9 cellular contexts compared by ENCODE assay signal in genomic region chr10:62779487-62780248, GRCh38. TPM values are rescaled to one million over a fixed set of nuclear protein-coding genes. Genes with fewer than 3 reads are reported as not detected.
DNase-seq lines count a peak whose midpoint lies in the region; TF ChIP-seq lines count a peak whose summit lies in the region.
"Had no signal": no experiment of that assay in that cellular context is flagged by ENCODE, and none has a peak within 500 bp of the region (broad histone marks: within the 10 kb centered on the region; RNA-seq: fewer than 3 reads in every experiment).

No MANE protein-coding gene starts in this region.

- H3K4me1 ChIP-seq in GM23248 (ENCODE audit: insufficient read depth): peaks cover 7% of the 10 kb centered on the region
- H3K4me1 ChIP-seq in OCI-LY3 (ENCODE audit: low read length): peaks cover 22% of the 10 kb centered on the region
- no peaks in the 10 kb centered on the region for H3K4me1 ChIP-seq in right atrium auricular region

- 79 to 84% methylated on average over 5 of the region's 5 CpGs for WGBS in GM23248 (ENCODE audit: low coverage in 1 of 2, low lambda C conversion rate in 2 of 2, missing lambda C conversion rate in 2 of 2), 2 experiments

- no peaks in the 10 kb centered on the region for H3K9me2 ChIP-seq in GM23248 (ENCODE audit: insufficient read depth)

- H3K4me3 ChIP-seq in GM06990 (replicated peaks; ENCODE audit: low read depth, low read length) (no peak overlapping the region), GM23248 (no peak overlapping the region), OCI-LY3 (ENCODE audit: low read length) (peak overlapping the region; percentile 12; the same call in 1 of the 2 replicates), right atrium auricular region (no peak overlapping the region)

- no peak for TF ChIP-seq CTCF in GM06990 (IDR thresholded peaks at IDR 0.05; ENCODE audit: insufficient read depth, low read length, poor library complexity, severe bottlenecking)
- no peak for TF ChIP-seq CTCF in OCI-LY3 (IDR thresholded peaks at IDR 0.05; ENCODE audit: low read depth, low read length)
- TF ChIP-seq CTCF in right atrium auricular region (IDR thresholded peaks at IDR 0.05): no peak

- peak; percentile 58 for DNase-seq in GM06990 (ENCODE audit: extremely low read depth, insufficient read length)
- DNase-seq in GM23248: peak; percentile 69
- DNase-seq in activated naive CD4-positive, alpha-beta T cell treated with Interleukin-2 at 50 U/mL for 16 hours: peak; percentile 90
- DNase-seq in stimulated activated CD4-positive, alpha-beta T cell treated with anti-CD3 and anti-CD28 coated beads, Interleukin-2, amount 100 ng/mL, for 24 hours: peak; percentile 85 to 90
- no peak for DNase-seq in NCI-H82 (lab: John Stamatoyannopoulos, UW)
- DNase-seq in right atrium auricular region (ENCODE audit: low spot score): no peak
- no peak for DNase-seq in NCI-H345 (lab: John Stamatoyannopoulos, UW)
- DNase-seq: left cardiac atrium had no signal

- H3K9ac ChIP-seq in GM23248 (no peak overlapping the region), OCI-LY3 (ENCODE audit: low read length) (no peak overlapping the region)

- no peaks in the 10 kb centered on the region for H3K9me3 ChIP-seq in GM23248 (ENCODE audit: low read depth)
- no peaks in the 10 kb centered on the region for H3K9me3 ChIP-seq in OCI-LY3 (ENCODE audit: insufficient read depth, low read length)
- peaks cover 0 to 5% of the 10 kb centered on the region in 2 donors for H3K9me3 ChIP-seq in right atrium auricular region

- H3K27ac ChIP-seq in GM23248: no peak overlapping the region
- H3K27ac ChIP-seq in OCI-LY3 (ENCODE audit: low read length): no peak overlapping the region
- no peak overlapping the region for H3K27ac ChIP-seq in right atrium auricular region

- H3K4me2 ChIP-seq in GM23248 (ENCODE audit: unreplicated experiment) (no peak overlapping the region), OCI-LY3 (ENCODE audit: low read length) (peak overlapping the region; percentile 56)

- H3K79me2 ChIP-seq in GM23248 (ENCODE audit: insufficient read depth) (no peaks in the 10 kb centered on the region), OCI-LY3 (ENCODE audit: low read length) (no peaks in the 10 kb centered on the region)

- no peaks in the 10 kb centered on the region for H3K27me3 ChIP-seq in GM06990 (replicated peaks; ENCODE audit: control insufficient read depth, insufficient read depth, low read length)
- no peaks in the 10 kb centered on the region for H3K27me3 ChIP-seq in GM23248 (replicated peaks; ENCODE audit: insufficient read depth)
- peaks cover 5% of the 10 kb centered on the region; the same call in 1 of the 2 replicates for H3K27me3 ChIP-seq in OCI-LY3 (ENCODE audit: low read depth, low read length)
- H3K27me3 ChIP-seq in right atrium auricular region: no peaks in the 10 kb centered on the region

- H2AFZ ChIP-seq in GM23248: no peak overlapping the region
- H2AFZ ChIP-seq in OCI-LY3 (ENCODE audit: low read depth, low read length): no peak overlapping the region

- in situ Hi-C loops in GM23248 (cut with MboI): no loop called here

- no peaks in the 10 kb centered on the region for H3F3A ChIP-seq in GM23248 (ENCODE audit: insufficient read depth)

- H4K20me1 ChIP-seq in GM23248 (ENCODE audit: insufficient read depth) (no peaks in the 10 kb centered on the region), OCI-LY3 (ENCODE audit: insufficient read depth, low read length) (no peaks in the 10 kb centered on the region)

- no peaks in the 10 kb centered on the region for H3K36me3 ChIP-seq in GM06990 (ENCODE audit: control insufficient read depth, insufficient read depth, low read length)
- H3K36me3 ChIP-seq in GM23248 (ENCODE audit: low read depth): no peaks in the 10 kb centered on the region
- H3K36me3 ChIP-seq in OCI-LY3 (replicated peaks; ENCODE audit: low read depth, low read length): no peaks in the 10 kb centered on the region
- H3K36me3 ChIP-seq in right atrium auricular region: no peaks in the 10 kb centered on the region

RNA-seq across cellular contexts. Expression of gene ADO, which starts 24.9 kb away (rescaled TPM):
- 37.7 and 38.8 TPM in 2 replicates for total RNA-seq in GM23248 (2014; rRNA removed; shearing (Covaris generic))
- polyA plus RNA-seq in GM23248 (2016; fragmentation: Nextera tagmentation; extraction: Ambion mirVana): 4.5 and 5.5 TPM in 2 replicates
- 10 to 100 TPM; 23.0 to 34.3 TPM for total RNA-seq in right atrium auricular region

RNA-seq across cellular contexts. Expression of gene EGR2, which starts 36.5 kb away (rescaled TPM):
- total RNA-seq in GM23248 (2014; rRNA removed; shearing (Covaris generic)): 0.76 and 1.1 TPM in 2 replicates
- polyA plus RNA-seq in GM23248 (2016; fragmentation: Nextera tagmentation; extraction: Ambion mirVana): 2.2 and 2.6 TPM in 2 replicates
- total RNA-seq in right atrium auricular region: 1 to 10 TPM; 2.1 to 5.9 TPM

Comparison
In these comparisons a context has a peak if more than half of its experiments do, and no peak if none do; other contexts are left out.
1. DNase-seq: peak in GM06990 (single experiment), GM23248 (single experiment), activated naive CD4-positive, alpha-beta T cell treated with Interleukin-2 at 50 U/mL for 16 hours (single experiment) and stimulated activated CD4-positive, alpha-beta T cell treated with anti-CD3 and anti-CD28 coated beads, Interleukin-2, amount 100 ng/mL, for 24 hours (2 of 2); none in NCI-H82 (single experiment), right atrium auricular region (single experiment) and NCI-H345 (single experiment).